ENCODE assay signal across 12 cellular contexts in genomic region chr11:119470316-119471266, GRCh38. TPM values are rescaled to one million over a fixed set of nuclear protein-coding genes. Genes with fewer than 3 reads are reported as not detected.
DNase-seq lines count a peak whose midpoint lies in the region; ATAC-seq, FAIRE-seq and TF ChIP-seq lines count a peak whose summit lies in the region.
"Had no signal": no experiment of that assay in that cellular context is flagged by ENCODE, and none has a peak within 500 bp of the region (broad histone marks: within the 10 kb centered on the region; RNA-seq: fewer than 3 reads in every experiment).

No MANE protein-coding gene starts in this region.

- H2AFZ ChIP-seq in astrocyte (ENCODE audit: low read depth, low read length), result peak overlapping the region; percentile 6
- no peak overlapping the region for H2AFZ ChIP-seq in hepatocyte
- no peak overlapping the region for H2AFZ ChIP-seq in HepG2 (ENCODE audit: low read length)

- 69% methylated on average over 12 of the region's 15 CpGs for WGBS in hepatocyte (ENCODE audit: low lambda C conversion rate, missing lambda C conversion rate)
- WGBS in suprapubic skin, result 52% methylated on average over 11 of the region's 15 CpGs
- WGBS in HepG2 (ENCODE audit: low lambda C conversion rate), result 94% methylated on average over 13 of the region's 15 CpGs

- TF ChIP-seq CTCF in HFF-Myc (IDR thresholded peaks at IDR 0.05; ENCODE audit: low read depth, low read length, missing control alignments), result no peak
- no peak for TF ChIP-seq CTCF in astrocyte (IDR thresholded peaks at IDR 0.05; ENCODE audit: insufficient read depth, low read depth, low read length)
- TF ChIP-seq CTCF in hepatocyte (IDR thresholded peaks at IDR 0.05; ENCODE audit: poor library complexity), result no peak
- TF ChIP-seq CTCF in suprapubic skin (IDR thresholded peaks at IDR 0.05), result no peak
- TF ChIP-seq CTCF in HepG2 (CRISPR knock-in tag; IDR thresholded peaks at IDR 0.05), result no peak

- peak overlapping the region; percentile 45 for H3K4me2 ChIP-seq in astrocyte (ENCODE audit: low read length)
- H3K4me2 ChIP-seq in hepatocyte, result no peak overlapping the region
- H3K4me2 ChIP-seq in HepG2 (ENCODE audit: low read depth, low read length), result no peak overlapping the region

- H3K9me2 ChIP-seq in hepatocyte (replicated peaks; ENCODE audit: insufficient read depth), result no peaks in the 10 kb centered on the region

- no peak overlapping the region for H3K27ac Mint-ChIP-seq in astrocyte (ENCODE audit: unreplicated experiment)

- H3K9me3 Mint-ChIP-seq in astrocyte (ENCODE audit: unreplicated experiment), result no peaks in the 10 kb centered on the region

- no peak for TF ChIP-seq EP300 in suprapubic skin (IDR thresholded peaks at IDR 0.05)
- TF ChIP-seq EP300 in HepG2 (IDR thresholded peaks at IDR 0.05; ENCODE audit: low read depth in 2 of 2, low read length in 2 of 2), result no peak
- no peak for TF ChIP-seq EP300 in HepG2 (CRISPR knock-in tag; IDR thresholded peaks at IDR 0.05; ENCODE audit: borderline replicate concordance)

- POLR2A ChIA-PET in HepG2 (lab: Yijun Ruan, JAX), result no interaction called here

- H3K4me3 ChIP-seq in HFF-Myc (replicated peaks; ENCODE audit: low read depth, low read length), result no peak overlapping the region
- H3K4me3 ChIP-seq in astrocyte (ENCODE audit: insufficient read depth, low read depth, low read length), result no peak overlapping the region
- no peak overlapping the region for H3K4me3 ChIP-seq in hepatocyte
- no peak overlapping the region for H3K4me3 ChIP-seq in suprapubic skin
- no peak overlapping the region for H3K4me3 ChIP-seq in HepG2 (replicated peaks in 1 of 3; ENCODE audit: insufficient read depth in 1 of 3, low read depth in 2 of 3, low read length in 3 of 3)
- H3K4me3 ChIP-seq: spleen had no signal

- peaks cover 1% of the 10 kb centered on the region for H3K36me3 Mint-ChIP-seq in astrocyte (ENCODE audit: low read depth, unreplicated experiment)

- no peak for TF ChIP-seq RAD21 in HepG2 (CRISPR knock-in tag; IDR thresholded peaks at IDR 0.05)

- intact Hi-C loops in HepG2 (cut with micrococcal nuclease; ENCODE audit: unreplicated experiment), result loop anchor here (5.0 kb wide), 1 partner anchor 138 kb away; the partner anchor contains the start of gene RNF26

- CTCF ChIA-PET in HepG2 (lab: Yijun Ruan, JAX; ENCODE audit: low intra/inter-chr PET ratio, low total read pairs), result no interaction called here

- no peaks in the 10 kb centered on the region for H4K20me1 ChIP-seq in astrocyte (ENCODE audit: insufficient read depth, low read length)
- no peaks in the 10 kb centered on the region for H4K20me1 ChIP-seq in hepatocyte (ENCODE audit: insufficient read depth, poor library complexity, severe bottlenecking)
- no peaks in the 10 kb centered on the region for H4K20me1 ChIP-seq in HepG2 (ENCODE audit: insufficient read depth, low read length)

- H3K79me2 ChIP-seq in astrocyte (ENCODE audit: insufficient read depth, low read length), result no peaks in the 10 kb centered on the region
- no peaks in the 10 kb centered on the region for H3K79me2 ChIP-seq in hepatocyte
- no peaks in the 10 kb centered on the region for H3K79me2 ChIP-seq in HepG2 (ENCODE audit: insufficient read depth, low read length)

- no peaks in the 10 kb centered on the region for H3K36me3 ChIP-seq in astrocyte (ENCODE audit: insufficient read depth, low read length)
- H3K36me3 ChIP-seq in hepatocyte (replicated peaks; ENCODE audit: insufficient read depth, low read depth), result no peaks in the 10 kb centered on the region
- no peaks in the 10 kb centered on the region for H3K36me3 ChIP-seq in suprapubic skin
- no peaks in the 10 kb centered on the region for H3K36me3 ChIP-seq in HepG2 (replicated peaks in 1 of 2; ENCODE audit: control insufficient read depth in 1 of 2, insufficient read depth in 2 of 2, low read length in 2 of 2)
- H3K36me3 ChIP-seq: spleen had no signal

- TF ChIP-seq POLR2A in suprapubic skin (IDR thresholded peaks at IDR 0.05) (no peak), HepG2 (IDR thresholded peaks at IDR 0.05; ENCODE audit: insufficient read depth in 1 of 2, low read depth in 2 of 2, low read length in 2 of 2) (no peak)

- BruUV-seq in HepG2 (replicated peaks; lab: Mats Ljungman, UMichigan), result no TSS peak

- peaks cover 25% of the 10 kb centered on the region for H3K27me3 Mint-ChIP-seq in astrocyte (ENCODE audit: low read depth, unreplicated experiment)

- H3K9me3 ChIP-seq in astrocyte (ENCODE audit: insufficient read depth, low read depth, low read length) (no peaks in the 10 kb centered on the region), hepatocyte (ENCODE audit: low read depth) (no peaks in the 10 kb centered on the region), suprapubic skin (no peaks in the 10 kb centered on the region), HepG2 (ENCODE audit: low read length) (no peaks in the 10 kb centered on the region)

- no peak overlapping the region for H3K4me3 Mint-ChIP-seq in astrocyte (ENCODE audit: unreplicated experiment)

- in situ Hi-C loops in HepG2 (cut with HindIII; ENCODE audit: extremely low pct_ligation_motif_present, low pct_unique_long_range_greater_than_20kb), result loop anchor here (5.0 to 10.0 kb wide), 3 partner anchors 93 to 276 kb away; partner anchors contain the start of gene RNF26

- H3K27ac ChIP-seq in astrocyte (ENCODE audit: low read depth, low read length), result peak overlapping the region; percentile 20
- peak overlapping the region; percentile 40 for H3K27ac ChIP-seq in hepatocyte
- H3K27ac ChIP-seq in suprapubic skin, result peak overlapping the region; percentile 87
- H3K27ac ChIP-seq in HepG2 (ENCODE audit: extremely low read length, insufficient read depth, low read length), result no peak overlapping the region
- H3K27ac ChIP-seq: spleen had no signal

- peak overlapping the region; percentile 48 for H3K9ac ChIP-seq in astrocyte (ENCODE audit: low read length)
- no peak overlapping the region for H3K9ac ChIP-seq in HepG2 (ENCODE audit: insufficient read depth, low read depth, low read length)

- H3K4me1 Mint-ChIP-seq in astrocyte (ENCODE audit: low read depth, unreplicated experiment), result peaks cover 22% of the 10 kb centered on the region

- FAIRE-seq in astrocyte (lab: Jason Lieb, UNC), result peak; percentile 84
- no peak for FAIRE-seq in HepG2 (lab: Jason Lieb, UNC)

- H3K27me3 ChIP-seq in astrocyte (ENCODE audit: insufficient read depth, low read length) (no peaks in the 10 kb centered on the region), hepatocyte (no peaks in the 10 kb centered on the region), suprapubic skin (no peaks in the 10 kb centered on the region), HepG2 (ENCODE audit: control insufficient read depth in 1 of 2, insufficient read depth in 2 of 2, low read length in 2 of 2) (no peaks in the 10 kb centered on the region)

- DNase-seq in HFF-Myc (ENCODE audit: extremely low read depth, low read depth), result peak; percentile 88
- DNase-seq in astrocyte (ENCODE audit: low read depth), result peak; percentile 93
- DNase-seq in hepatocyte (ENCODE audit: low spot score), result no peak
- DNase-seq in suprapubic skin (ENCODE audit: low spot score in 2 of 2), result peak in 1 of 2 donors; percentile 64
- no peak for DNase-seq in HepG2 (ENCODE audit: low spot score)
- no peak for DNase-seq in activated CD4-positive, alpha-beta T cell treated with anti-CD3 and anti-CD28 coated beads, Interleukin-2, amount 50 U/mL, for 1 hour
- no peak for DNase-seq in hippocampal formation (lab: John Stamatoyannopoulos, UW)
- DNase-seq: NCI-H748 treated with DMSO at 0.1 percent for 48 hours; spleen; stimulated activated naive CD4-positive, alpha-beta T cell treated with Interleukin-2 at 50 U/mL for 16 hours; T-helper 2 cell had no signal

- H3K4me1 ChIP-seq in astrocyte (ENCODE audit: insufficient read depth, low read length) (peaks cover 28% of the 10 kb centered on the region), hepatocyte (ENCODE audit: insufficient read depth) (peaks cover 2% of the 10 kb centered on the region), suprapubic skin (peaks cover 35% of the 10 kb centered on the region), HepG2 (ENCODE audit: insufficient read depth, low read length) (peaks cover 25% of the 10 kb centered on the region)

- ATAC-seq in GM21423 (IDR thresholded peaks at IDR 0.05; ENCODE audit: unreplicated experiment) (no peak), HepG2 (no peak)

TF ChIP-seq in HepG2, 621 proteins besides CTCF, POLR2A, EP300 and RAD21:
- TF ChIP-seq ZNF124 (CRISPR knock-in tag; IDR thresholded peaks at IDR 0.05), result no peak
- no peak for TF ChIP-seq SP140L (CRISPR knock-in tag; IDR thresholded peaks at IDR 0.05; ENCODE audit: borderline replicate concordance)
- TF ChIP-seq SRF (IDR thresholded peaks at IDR 0.05; ENCODE audit: low read depth, low read length), result no peak
- TF ChIP-seq ZMYM2 (CRISPR knock-in tag; IDR thresholded peaks at IDR 0.05), result no peak
- no peak for TF ChIP-seq ZNF263 (CRISPR knock-in tag; IDR thresholded peaks at IDR 0.05)
- no peak for TF ChIP-seq ZNF564 (CRISPR knock-in tag; IDR thresholded peaks at IDR 0.05)

RNA-seq across cellular contexts. Expression of gene THY1, which starts 47.6 kb away (rescaled TPM):
- 104 and 129 TPM in 2 replicates for total RNA-seq in astrocyte
- total RNA-seq in hepatocyte, result 43.3 and 52.1 TPM in 2 replicates
- 117 and 156 TPM in 2 replicates for polyA plus RNA-seq in hepatocyte
- total RNA-seq in suprapubic skin, result 10 to 100 TPM in 1 of 4 donors, 1 to 10 TPM in 3; 3.5 to 18.8 (median 6.9) TPM
- not detected in 2 replicates for total RNA-seq in HepG2 (2016; rRNA removed; fragmentation: Illumina TruSeq; extraction: Trizol)
- total RNA-seq in HepG2 (2016; cell fraction: cytosol; rRNA removed; fragmentation: Illumina TruSeq; extraction: Trizol; ENCODE audit: low read depth), result not detected in 2 replicates
- not detected in 2 replicates for total RNA-seq in HepG2 (2016; cell fraction: insoluble cytoplasmic fraction; rRNA removed; fragmentation: Illumina TruSeq; extraction: Trizol)
- not detected in 2 replicates for total RNA-seq in HepG2 (2016; cell fraction: membrane; rRNA removed; fragmentation: Illumina TruSeq; extraction: Trizol)
- total RNA-seq in HepG2 (2016; cell fraction: nucleus; rRNA removed; fragmentation: Illumina TruSeq; extraction: Trizol), result not detected in 2 replicates
- not detected in 2 replicates for polyA plus RNA-seq in HepG2 (2011; rRNA removed)
- polyA plus RNA-seq in HepG2 (2011; cell fraction: cytosol; rRNA removed), result not detected in 2 replicates
- polyA plus RNA-seq in HepG2 (2011; cell fraction: nucleus; rRNA removed), result not detected in 2 replicates
- not detected in 2 replicates for polyA plus RNA-seq in HepG2 (2012)
- polyA plus RNA-seq in HepG2 (2016; cell fraction: cytosol; fragmentation: Illumina TruSeq; extraction: Trizol; ENCODE audit: low read depth), result not detected in 2 replicates
- polyA plus RNA-seq in HepG2 (2016; cell fraction: insoluble cytoplasmic fraction; fragmentation: Illumina TruSeq; extraction: Trizol; ENCODE audit: low read depth), result not detected in 2 replicates
- not detected in 2 replicates for polyA plus RNA-seq in HepG2 (2016; cell fraction: membrane; fragmentation: Illumina TruSeq; extraction: Trizol; ENCODE audit: low read depth)
- polyA plus RNA-seq in HepG2 (2016; cell fraction: nucleus; fragmentation: Illumina TruSeq; extraction: Trizol; ENCODE audit: insufficient read depth, low read depth), result not detected in 2 replicates
- polyA minus RNA-seq in HepG2 (2011; rRNA and poly(A)+ RNA removed; ENCODE audit: low replicate concordance), result 0.28 TPM in 1 of 2 replicates, not detected in the other
- not detected in 2 replicates for polyA minus RNA-seq in HepG2 (2011; cell fraction: cytosol; rRNA and poly(A)+ RNA removed)
- not detected in 2 replicates for polyA minus RNA-seq in HepG2 (2011; cell fraction: nucleus; rRNA and poly(A)+ RNA removed)

Comparison
In these comparisons a context has a peak if more than half of its experiments do, and no peak if none do; other contexts are left out.
1. DNase-seq: peak in HFF-Myc (single experiment) and astrocyte (single experiment); none in hepatocyte (single experiment), HepG2 (single experiment), activated CD4-positive, alpha-beta T cell treated with anti-CD3 and anti-CD28 coated beads, Interleukin-2, amount 50 U/mL, for 1 hour (single experiment) and hippocampal formation (0 of 2).